ENCODE assay signal across 1 cellular context in the genomic region with DNA sequence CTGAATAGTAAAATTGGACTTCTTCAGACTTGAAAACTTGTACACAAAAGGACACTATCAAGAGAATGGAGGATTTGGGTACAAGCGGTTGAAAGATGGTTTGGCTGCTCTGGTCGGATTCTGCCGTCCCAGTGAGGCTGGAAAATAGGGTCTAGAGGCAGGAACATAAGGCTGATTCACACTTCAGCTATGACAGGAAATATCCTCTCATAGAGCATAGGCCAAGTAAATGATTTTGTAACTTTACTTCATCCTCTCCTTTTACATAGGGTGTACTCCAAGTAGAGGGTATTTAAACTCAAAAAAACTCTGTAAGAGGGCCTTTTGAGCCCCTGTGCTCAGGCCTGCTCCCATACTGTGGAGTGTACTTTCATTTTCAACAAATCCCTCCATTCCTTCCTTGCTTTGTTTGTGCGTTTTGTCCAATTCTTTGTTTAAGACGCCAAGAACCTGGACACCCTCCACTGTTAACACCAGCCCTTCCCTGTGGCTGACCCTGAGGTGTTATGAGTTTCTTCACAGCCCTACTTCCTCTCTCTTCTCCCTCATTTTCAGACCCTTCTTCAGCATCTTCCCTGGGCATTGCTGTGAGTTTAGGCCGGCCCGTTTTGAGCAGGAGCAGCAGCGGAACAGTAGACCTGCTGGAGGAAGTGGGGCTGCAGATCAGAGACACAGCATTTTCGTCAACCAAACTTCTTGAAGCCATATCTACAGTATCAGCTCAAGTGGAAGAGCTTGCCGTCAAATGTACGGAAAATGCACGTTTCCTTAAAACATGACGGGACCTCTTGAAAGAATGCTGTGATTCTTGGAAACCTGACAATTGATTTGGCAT.
TF ChIP-seq lines count a peak whose summit lies in the region.

No MANE protein-coding gene starts in this region.

TF ChIP-seq in HEK293T, 16 proteins besides CTCF, POLR2A, EP300 and RAD21 (continued from another document):
- no peak for TF ChIP-seq LEF1 (IDR thresholded peaks at IDR 0.05; ENCODE audit: borderline replicate concordance)
- no peak for TF ChIP-seq L3MBTL2 (conservative IDR thresholded peaks at IDR 0.05)
- no peak for TF ChIP-seq FOXK2 (IDR thresholded peaks at IDR 0.05)
- TF ChIP-seq, protein P1, sequence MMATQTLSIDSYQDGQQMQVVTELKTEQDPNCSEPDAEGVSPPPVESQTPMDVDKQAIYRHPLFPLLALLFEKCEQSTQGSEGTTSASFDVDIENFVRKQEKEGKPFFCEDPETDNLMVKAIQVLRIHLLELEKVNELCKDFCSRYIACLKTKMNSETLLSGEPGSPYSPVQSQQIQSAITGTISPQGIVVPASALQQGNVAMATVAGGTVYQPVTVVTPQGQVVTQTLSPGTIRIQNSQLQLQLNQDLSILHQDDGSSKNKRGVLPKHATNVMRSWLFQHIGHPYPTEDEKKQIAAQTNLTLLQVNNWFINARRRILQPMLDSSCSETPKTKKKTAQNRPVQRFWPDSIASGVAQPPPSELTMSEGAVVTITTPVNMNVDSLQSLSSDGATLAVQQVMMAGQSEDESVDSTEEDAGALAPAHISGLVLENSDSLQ (IDR thresholded peaks at IDR 0.05), result no peak
- TF ChIP-seq NFRKB (IDR thresholded peaks at IDR 0.05), result no peak
- no peak for TF ChIP-seq SP1 (IDR thresholded peaks at IDR 0.05)
- TF ChIP-seq SUZ12 (IDR thresholded peaks at IDR 0.05), result no peak
- no peak for TF ChIP-seq ARNT (IDR thresholded peaks at IDR 0.05)
